In genomic region chr9:18605763-18606162, GRCh38 we compare ENCODE assay signal across 15 cellular contexts.
DNase-seq lines count a peak whose midpoint lies in the region; ATAC-seq and TF ChIP-seq lines count a peak whose summit lies in the region.
"Had no signal": no experiment of that assay in that cellular context is flagged by ENCODE, and none has a peak within 500 bp of the region (broad histone marks: within the 10 kb centered on the region; RNA-seq: fewer than 3 reads in every experiment).

No MANE protein-coding gene starts in this region.

- no peaks in the 10 kb centered on the region for H3K27me3 Mint-ChIP-seq in nephron progenitor cell (ENCODE audit: low read depth, poor library complexity)
- H3K27me3 Mint-ChIP-seq: memory B cell had no signal

- H3K4me3 ChIP-seq in AG10803 (ENCODE audit: low read length) = no peak overlapping the region
- peak overlapping the region; percentile 52 for H3K4me3 ChIP-seq in adipocyte (ENCODE audit: low read length)
- H3K4me3 ChIP-seq in foreskin fibroblast (ENCODE audit: low read depth in 1 of 2, low read length in 2 of 2) = no peak overlapping the region
- H3K4me3 ChIP-seq: BLaER1 treated with 17β-estradiol and CSF1 and Interleukin-3, amounts not matched to agents 10 nM and 100 nM; cardiac muscle cell had no signal

- H3K36me3 ChIP-seq in adipocyte (ENCODE audit: control insufficient read depth, insufficient read depth, low read length, severe bottlenecking) = no peaks in the 10 kb centered on the region
- H3K36me3 ChIP-seq: BLaER1 treated with 17β-estradiol and CSF1 and Interleukin-3, amounts not matched to agents 10 nM and 100 nM; cardiac muscle cell had no signal

- H3K9me3 Mint-ChIP-seq in nephron progenitor cell = peaks cover 4% of the 10 kb centered on the region
- H3K9me3 Mint-ChIP-seq: activated T-helper 1 cell treated with anti-CD3 and anti-CD28 coated beads, Interleukin-12 subunit alpha, Interleukin-12 subunit beta, Interleukin-2, Interleukin-4 antibody, amounts not matched to agents 30 ng/mL and 10 ng/mL and 1 ng/mL, durations not matched to agents 14 hours and 24 hours and 36 hours; memory B cell had no signal

- H3K4me1 ChIP-seq in adipocyte (ENCODE audit: control insufficient read depth, insufficient read depth, low read length) = peaks cover 30% of the 10 kb centered on the region
- H3K4me1 ChIP-seq: BLaER1 treated with 17β-estradiol and CSF1 and Interleukin-3, amounts not matched to agents 10 nM and 100 nM; foreskin keratinocyte had no signal

- H3K9ac ChIP-seq in adipocyte (ENCODE audit: low read length) = peak overlapping the region; percentile 16
- H3K9ac ChIP-seq: BLaER1 treated with 17β-estradiol and CSF1 and Interleukin-3, amounts not matched to agents 10 nM and 100 nM had no signal

- TF ChIP-seq CTCF in AG10803 (conservative IDR thresholded peaks at IDR 0.05; ENCODE audit: low read length) = no peak
- TF ChIP-seq CTCF in foreskin fibroblast (IDR thresholded peaks at IDR 0.05; ENCODE audit: low read depth, low read length) = no peak
- no peak for TF ChIP-seq CTCF in nephron progenitor cell (IDR thresholded peaks at IDR 0.05)

- peak overlapping the region; percentile 56 for H3K27ac Mint-ChIP-seq in nephron progenitor cell
- H3K27ac Mint-ChIP-seq: activated CD4-positive, alpha-beta T cell treated with anti-CD3 and anti-CD28 coated beads for 36 hours; activated T-helper 1 cell treated with anti-CD3 and anti-CD28 coated beads, Interleukin-12 subunit alpha, Interleukin-12 subunit beta, Interleukin-2, Interleukin-4 antibody, amounts not matched to agents 30 ng/mL and 10 ng/mL and 1 ng/mL, durations not matched to agents 14 hours and 24 hours and 36 hours; memory B cell had no signal

- no peak overlapping the region for H3K4me3 Mint-ChIP-seq in nephron progenitor cell
- H3K4me3 Mint-ChIP-seq: activated CD4-positive, alpha-beta T cell treated with anti-CD3 and anti-CD28 coated beads for 36 hours; activated T-helper 1 cell treated with anti-CD3 and anti-CD28 coated beads, Interleukin-12 subunit alpha, Interleukin-12 subunit beta, Interleukin-2, Interleukin-4 antibody, amounts not matched to agents 30 ng/mL and 10 ng/mL and 1 ng/mL, durations not matched to agents 14 hours and 24 hours and 36 hours; memory B cell had no signal

- peak; percentile 55 for DNase-seq in AG10803 (ENCODE audit: low read depth)
- DNase-seq in adipocyte (ENCODE audit: low read depth) = no peak
- peak; percentile 66 to 84 for DNase-seq in foreskin fibroblast
- DNase-seq in nephron progenitor cell = no peak
- no peak for DNase-seq in LoVo (ENCODE audit: low spot score)
- no peak for DNase-seq in RKO (ENCODE audit: low spot score)
- DNase-seq: activated CD4-positive, alpha-beta T cell treated with anti-CD3 and anti-CD28 coated beads for 36 hours; foreskin keratinocyte; GF-D8 had no signal

- H3K27me3 ChIP-seq in adipocyte (replicated peaks; ENCODE audit: control insufficient read depth, insufficient read depth, low read length) = no peaks in the 10 kb centered on the region
- H3K27me3 ChIP-seq: cardiac muscle cell, foreskin keratinocyte had no signal

- ATAC-seq in GM19023 (IDR thresholded peaks at IDR 0.05; ENCODE audit: unreplicated experiment) = no peak
- no peak for ATAC-seq in HG03039 (IDR thresholded peaks at IDR 0.05; ENCODE audit: unreplicated experiment)
- ATAC-seq: activated CD4-positive, alpha-beta T cell treated with anti-CD3 and anti-CD28 coated beads for 36 hours; foreskin keratinocyte had no signal

- no peaks in the 10 kb centered on the region for H3K9me3 ChIP-seq in adipocyte (ENCODE audit: control insufficient read depth, low read length)

- no peaks in the 10 kb centered on the region for H3K36me3 Mint-ChIP-seq in nephron progenitor cell (ENCODE audit: low read depth)
- H3K36me3 Mint-ChIP-seq: memory B cell had no signal

- peaks cover 33% of the 10 kb centered on the region for H3K4me1 Mint-ChIP-seq in nephron progenitor cell
- H3K4me1 Mint-ChIP-seq: activated CD4-positive, alpha-beta T cell treated with anti-CD3 and anti-CD28 coated beads for 36 hours; memory B cell had no signal

Comparison
In these comparisons a context has a peak if more than half of its experiments do, and no peak if none do; other contexts are left out.
1. DNase-seq: peak in AG10803 (single experiment) and foreskin fibroblast (2 of 2); none in adipocyte (single experiment), nephron progenitor cell (single experiment), LoVo (single experiment) and RKO (single experiment).